In the genomic region with DNA sequence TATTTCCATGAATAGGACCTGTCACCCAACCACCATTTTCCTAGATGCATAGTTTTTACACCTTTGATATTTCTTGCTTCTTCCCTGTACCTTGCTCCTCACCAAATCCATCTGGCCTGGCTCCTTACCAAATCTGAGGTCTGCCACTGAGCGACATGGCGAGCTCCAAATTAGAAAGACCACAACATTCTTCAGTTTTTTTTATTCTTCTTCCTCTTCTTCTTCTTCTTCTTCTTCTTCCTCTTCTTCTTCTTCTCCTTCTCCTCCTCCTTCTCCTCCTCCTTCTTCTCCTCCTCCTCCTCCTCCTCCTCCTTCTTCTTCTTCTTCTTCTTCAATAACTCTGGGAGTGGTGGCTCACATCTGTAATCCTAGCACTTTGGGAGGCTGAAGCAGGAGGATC, we compare ENCODE assay signal across 20 cellular contexts. TPM values are rescaled to one million over a fixed set of nuclear protein-coding genes. Genes with fewer than 3 reads are reported as not detected.
DNase-seq lines count a peak whose midpoint lies in the region; ATAC-seq and TF ChIP-seq lines count a peak whose summit lies in the region.
"Had no signal": no experiment of that assay in that cellular context is flagged by ENCODE, and none has a peak within 500 bp of the region (broad histone marks: within the 10 kb centered on the region; RNA-seq: fewer than 3 reads in every experiment).

No MANE protein-coding gene starts in this region.

- no peaks in the 10 kb centered on the region for H3K36me3 ChIP-seq in transverse colon
- H3K36me3 ChIP-seq: colonic mucosa, SJCRH30, upper lobe of left lung had no signal

- DNase-seq in SIG-M5 treated with dmso at 0.1 percent for 504 hours (lab: John Stamatoyannopoulos, UW; ENCODE audit: unreplicated experiment) (peak; percentile 7), SIG-M5 (lab: John Stamatoyannopoulos, UW) (no peak), NB4 (ENCODE audit: low read depth) (peak; percentile 30), cerebellum (ENCODE audit: low spot score) (peak; percentile 23), transverse colon (no peak), posterior vena cava (ENCODE audit: low spot score) (no peak), Ammon's horn (ENCODE audit: low spot score) (no peak)
- DNase-seq: activated CD8-positive, alpha-beta T cell treated with anti-CD3 and anti-CD28 coated beads, Interleukin-2, amount 10 ng/mL, durations not matched to agents 7 days and 5 days; activated T-cell treated with anti-CD3 and anti-CD28 coated beads, Interleukin-2, amount 50 U/mL, for 24 hours; DMS 273 treated with DMSO at 0.1 percent for 48 hours; H7; stimulated activated naive CD4-positive, alpha-beta T cell treated with Interleukin-2 at 50 U/mL for 16 hours had no signal

- TF ChIP-seq POLR2A in NB4 (IDR thresholded peaks at IDR 0.05; ENCODE audit: extremely low read depth, insufficient read length): no peak
- no peak for TF ChIP-seq POLR2A in transverse colon (IDR thresholded peaks at IDR 0.05)

- in situ Hi-C loops in transverse colon (cut with MboI; ENCODE audit: low pct_ligation_motif_present in 1 of 4, low pct_unique_long_range_greater_than_20kb in 1 of 4, low sequenced_read_pairs in 3 of 4): loop anchor here (10.0 to 25.0 kb wide), 3 partner anchors 79 to 99 kb away; no protein-coding TSS in a partner anchor

- TF ChIP-seq EP300 in transverse colon (IDR thresholded peaks at IDR 0.05; ENCODE audit: low read depth): no peak

- H3K27ac ChIP-seq in transverse colon: peak overlapping the region; percentile 54 to 89 (median 60)
- H3K27ac ChIP-seq: 22Rv1, colonic mucosa, SJCRH30, upper lobe of left lung had no signal

- peaks cover 0 to 61% (median 17%) of the 10 kb centered on the region in 4 donors for H3K4me1 ChIP-seq in transverse colon
- H3K4me1 ChIP-seq: colonic mucosa had no signal

- TF ChIP-seq CTCF in NB4 (IDR thresholded peaks at IDR 0.05; ENCODE audit: low read depth, low read length) (no peak), transverse colon (IDR thresholded peaks at IDR 0.05) (no peak)

- 60 to 88% methylated on average over 2 of the region's 2 CpGs for WGBS in transverse colon (ENCODE audit: low coverage in 1 of 2), 2 donors

- no peak for ATAC-seq in GM21423 (IDR thresholded peaks at IDR 0.05; ENCODE audit: unreplicated experiment)
- ATAC-seq: activated CD4-positive, CD25-positive, alpha-beta regulatory T cell treated with anti-CD3 and anti-CD28 coated beads, Interleukin-2, amount 50 U/mL, for 24 hours; activated CD8-positive, alpha-beta T cell treated with anti-CD3 and anti-CD28 coated beads, Interleukin-2, amount 10 ng/mL, durations not matched to agents 7 days and 5 days; activated naive CD4-positive, alpha-beta T cell treated with anti-CD3 and anti-CD28 coated beads, Interleukin-2, amount 50 U/mL, for 72 hours had no signal

- no peaks in the 10 kb centered on the region for H3K27me3 ChIP-seq in transverse colon
- H3K27me3 ChIP-seq: colonic mucosa, SJCRH30, upper lobe of left lung had no signal

- H3K4me3 ChIP-seq in NB4 (ENCODE audit: low read depth, low read length): no peak overlapping the region
- no peak overlapping the region for H3K4me3 ChIP-seq in transverse colon
- H3K4me3 ChIP-seq: colonic mucosa, SJCRH30, upper lobe of left lung had no signal

- intact Hi-C loops in transverse colon (cut with DNase I; ENCODE audit: low total_unique reads): no loop called here
- intact Hi-C loops in posterior vena cava (cut with DNase I): no loop called here

- no peaks in the 10 kb centered on the region for H3K9me3 ChIP-seq in transverse colon
- H3K9me3 ChIP-seq: colonic mucosa, SJCRH30, upper lobe of left lung had no signal

RNA-seq across cellular contexts. Expression of a gene that starts 7.1 kb away (rescaled TPM):
- total RNA-seq in cerebellum (6.0 TPM), transverse colon (10 to 100 TPM in 3 of 4 donors, 1 to 10 TPM in 1; 4.4 to 20.2 (median 14.0) TPM), posterior vena cava (100 to 1,000 TPM in 1 of 2 donors, 10 to 100 TPM in 1; 99.6 to 120 TPM)
- total RNA-seq: activated CD8-positive, alpha-beta T cell treated with anti-CD3 and anti-CD28 coated beads, Interleukin-2, amount 10 ng/mL, durations not matched to agents 7 days and 5 days; activated naive CD4-positive, alpha-beta T cell treated with anti-CD3 and anti-CD28 coated beads, Interleukin-2, amount 50 U/mL, for 72 hours; H7; OCI-LY7 had no signal

RNA-seq across cellular contexts. Expression of a gene that starts 45.1 kb away (rescaled TPM):
- total RNA-seq in cerebellum (31.8 TPM), transverse colon (10 to 100 TPM in 3 of 4 donors, 1 to 10 TPM in 1; 1.5 to 23.6 (median 16.2) TPM), posterior vena cava (10 to 100 TPM; 13.8 to 17.2 TPM)

Comparison
In these comparisons a context has a peak if more than half of its experiments do, and no peak if none do; other contexts are left out.
1. DNase-seq: peak in SIG-M5 treated with dmso at 0.1 percent for 504 hours (single experiment), NB4 (single experiment) and cerebellum (single experiment); none in SIG-M5 (single experiment), transverse colon (single experiment), posterior vena cava (single experiment) and Ammon's horn (single experiment).
2. RNA of a gene that starts 7.1 kb away (total RNA-seq): 99.6 to 120 TPM in posterior vena cava; 4.4 to 20.2 TPM in transverse colon and 6.0 TPM in cerebellum (single experiment); every median in the first group is over 4 times any median in the second.